8 cellular contexts compared by ENCODE assay signal in the genomic region with DNA sequence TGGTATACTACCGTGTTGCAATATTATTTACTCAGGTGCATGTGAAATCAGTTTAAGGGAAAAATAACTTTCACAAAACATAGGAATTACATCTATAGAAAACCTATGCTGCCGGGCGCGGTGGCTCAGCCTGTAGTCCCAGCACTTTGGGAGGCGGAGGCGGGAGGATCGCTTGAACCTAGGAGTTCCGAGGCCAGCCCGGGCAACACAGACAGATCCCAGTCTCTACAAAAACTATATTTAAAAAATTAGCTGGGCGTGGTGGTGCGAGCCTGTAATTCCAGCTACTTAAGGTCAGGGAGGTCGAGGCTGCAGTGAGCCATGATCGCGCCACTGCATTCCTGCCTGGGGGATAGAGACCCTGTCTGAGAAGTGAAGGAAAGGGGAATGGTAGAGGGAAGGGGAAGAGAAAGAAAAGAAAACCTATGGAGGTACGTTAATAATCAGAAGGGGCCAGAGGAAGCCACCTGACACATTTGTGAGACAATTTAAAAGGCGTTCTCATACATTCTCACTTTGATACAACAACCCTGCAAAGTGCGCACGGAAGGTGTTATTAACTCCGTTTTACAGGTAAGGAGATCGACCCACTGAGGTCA. TPM values are rescaled to one million over a fixed set of nuclear protein-coding genes. Genes with fewer than 3 reads are reported as not detected.
DNase-seq lines count a peak whose midpoint lies in the region; ATAC-seq and TF ChIP-seq lines count a peak whose summit lies in the region.

No MANE protein-coding gene starts in this region.

- TF ChIP-seq EP300 in gastroesophageal sphincter (IDR thresholded peaks at IDR 0.05) = no peak
- TF ChIP-seq EP300 in sigmoid colon (IDR thresholded peaks at IDR 0.05) = no peak

- H3K9me3 ChIP-seq in GM23248 (ENCODE audit: low read depth) = no peaks in the 10 kb centered on the region
- H3K9me3 ChIP-seq in gastroesophageal sphincter = no peaks in the 10 kb centered on the region
- H3K9me3 ChIP-seq in sigmoid colon = no peaks in the 10 kb centered on the region

- H3K4me1 ChIP-seq in GM23248 (ENCODE audit: insufficient read depth) = peaks cover 13% of the 10 kb centered on the region
- H3K4me1 ChIP-seq in gastroesophageal sphincter = peaks cover 0 to 29% (median 0%) of the 10 kb centered on the region in 3 donors
- H3K4me1 ChIP-seq in sigmoid colon = peaks cover 0 to 23% (median 11%) of the 10 kb centered on the region in 4 donors

- TF ChIP-seq POLR2A in gastroesophageal sphincter (IDR thresholded peaks at IDR 0.05) = no peak
- no peak for TF ChIP-seq POLR2A in sigmoid colon (IDR thresholded peaks at IDR 0.05)

- H4K20me1 ChIP-seq in GM23248 (ENCODE audit: insufficient read depth) = no peaks in the 10 kb centered on the region

- H3K27me3 ChIP-seq in GM23248 (replicated peaks; ENCODE audit: insufficient read depth) (no peaks in the 10 kb centered on the region), gastroesophageal sphincter (no peaks in the 10 kb centered on the region), sigmoid colon (no peaks in the 10 kb centered on the region)

- H3K36me3 ChIP-seq in GM23248 (ENCODE audit: low read depth) (no peaks in the 10 kb centered on the region), gastroesophageal sphincter (peaks cover 0 to 27% of the 10 kb centered on the region in 2 donors), sigmoid colon (peaks cover 9 to 21% (median 14%) of the 10 kb centered on the region in 4 donors)

- 0 out of 2 replicates have a peak, but pooled peaks cover 7% of the 10 kb centered on the region for H3F3A ChIP-seq in GM23248 (ENCODE audit: insufficient read depth)

- H3K9ac ChIP-seq in GM23248 = peak overlapping the region; percentile 82

- peak overlapping the region; percentile 81 for H3K4me2 ChIP-seq in GM23248 (ENCODE audit: unreplicated experiment)

- ATAC-seq in gastroesophageal sphincter (no peak), GM21723 (IDR thresholded peaks at IDR 0.05; ENCODE audit: unreplicated experiment) (no peak), HG03135 (IDR thresholded peaks at IDR 0.05; ENCODE audit: unreplicated experiment) (no peak)

- TF ChIP-seq CTCF in gastroesophageal sphincter (IDR thresholded peaks at IDR 0.05) (no peak), sigmoid colon (IDR thresholded peaks at IDR 0.05) (no peak)

- H3K79me2 ChIP-seq in GM23248 (ENCODE audit: insufficient read depth) = 0 out of 2 replicates have a peak, but pooled peaks cover 6% of the 10 kb centered on the region

- intact Hi-C loops in sigmoid colon (cut with DNase I) = loop anchor here (2.0 kb wide), 1 partner anchor 28 kb away; no protein-coding TSS in a partner anchor

- no peak for DNase-seq in GM23248
- peak; percentile 38 for DNase-seq in UCSD-AML1 (lab: John Stamatoyannopoulos, UW; ENCODE audit: unreplicated experiment)
- DNase-seq in sigmoid colon = no peak
- no peak for DNase-seq in NCI-H82 treated with DMSO at 0.1 percent for 48 hours (lab: John Stamatoyannopoulos, UW; ENCODE audit: unreplicated experiment)
- DNase-seq in NK-92 treated with Interleukin-12 subunit alpha and Interleukin-12 subunit beta, amount 100 ng/mL, for 24 hours (lab: John Stamatoyannopoulos, UW) = no peak

- H3K4me3 ChIP-seq in GM23248 (peak overlapping the region; percentile 82), gastroesophageal sphincter (peak overlapping the region; percentile 69 to 80), sigmoid colon (peak overlapping the region; percentile 68 to 93 (median 82))

- H3K9me2 ChIP-seq in GM23248 (ENCODE audit: insufficient read depth) = no peaks in the 10 kb centered on the region

- H2AFZ ChIP-seq in GM23248 = peak overlapping the region; percentile 97

- in situ Hi-C loops in GM23248 (cut with MboI) = no loop called here

- WGBS in GM23248 (ENCODE audit: low coverage in 1 of 2, low lambda C conversion rate in 2 of 2, missing lambda C conversion rate in 2 of 2), 2 experiments = 38 to 40% methylated on average over 20 of the region's 20 CpGs
- WGBS in gastroesophageal sphincter (ENCODE audit: low coverage in 1 of 2), 2 donors = 36 to 47% methylated on average over 9 to 18 of the region's 20 CpGs
- 9 to 32% methylated on average over 20 of the region's 20 CpGs for WGBS in sigmoid colon, 2 donors

- no peak overlapping the region for H3K27ac ChIP-seq in GM23248
- H3K27ac ChIP-seq in gastroesophageal sphincter = peak overlapping the region; percentile 39 to 92 (median 88)
- H3K27ac ChIP-seq in sigmoid colon = peak overlapping the region; percentile 86 to 89 (median 88)

RNA-seq across cellular contexts. Expression of a gene that starts 0.5 kb away (rescaled TPM):
- total RNA-seq in GM23248 (2014; rRNA removed; shearing (Covaris generic)) = 5.9 and 11.2 TPM in 2 replicates
- polyA plus RNA-seq in GM23248 (2016; fragmentation: Nextera tagmentation; extraction: Ambion mirVana) = 6.5 and 8.2 TPM in 2 replicates
- 10 to 100 TPM; 11.5 to 25.2 (median 22.9) TPM for total RNA-seq in gastroesophageal sphincter
- total RNA-seq in sigmoid colon = 10 to 100 TPM; 26.6 to 35.2 (median 33.2) TPM
- 10 to 100 TPM; 10.2 to 27.4 (median 10.8) TPM for polyA plus RNA-seq in sigmoid colon

RNA-seq across cellular contexts. Expression of a gene that starts 27.1 kb away (rescaled TPM):
- 26.0 and 33.5 TPM in 2 replicates for total RNA-seq in GM23248 (2014; rRNA removed; shearing (Covaris generic))
- 15.3 and 16.2 TPM in 2 replicates for polyA plus RNA-seq in GM23248 (2016; fragmentation: Nextera tagmentation; extraction: Ambion mirVana)
- total RNA-seq in gastroesophageal sphincter = 10 to 100 TPM; 24.0 to 46.1 (median 31.5) TPM
- total RNA-seq in sigmoid colon = 10 to 100 TPM; 35.3 to 44.7 (median 41.9) TPM
- polyA plus RNA-seq in sigmoid colon = 1 to 10 TPM; 2.4 to 9.4 (median 3.7) TPM

RNA-seq across cellular contexts. Expression of a gene that starts 52.3 kb away (rescaled TPM):
- 87.9 and 92.3 TPM in 2 replicates for total RNA-seq in GM23248 (2014; rRNA removed; shearing (Covaris generic))
- polyA plus RNA-seq in GM23248 (2016; fragmentation: Nextera tagmentation; extraction: Ambion mirVana) (100 and 104 TPM in 2 replicates), sigmoid colon (100 to 1,000 TPM in 1 of 3 donors, 10 to 100 TPM in 2; 52.1 to 109 (median 95.5) TPM)
- total RNA-seq in gastroesophageal sphincter (10 to 100 TPM; 43.0 to 70.9 (median 54.1) TPM), sigmoid colon (10 to 100 TPM; 39.1 to 80.5 (median 49.8) TPM)
